In the genomic region with DNA sequence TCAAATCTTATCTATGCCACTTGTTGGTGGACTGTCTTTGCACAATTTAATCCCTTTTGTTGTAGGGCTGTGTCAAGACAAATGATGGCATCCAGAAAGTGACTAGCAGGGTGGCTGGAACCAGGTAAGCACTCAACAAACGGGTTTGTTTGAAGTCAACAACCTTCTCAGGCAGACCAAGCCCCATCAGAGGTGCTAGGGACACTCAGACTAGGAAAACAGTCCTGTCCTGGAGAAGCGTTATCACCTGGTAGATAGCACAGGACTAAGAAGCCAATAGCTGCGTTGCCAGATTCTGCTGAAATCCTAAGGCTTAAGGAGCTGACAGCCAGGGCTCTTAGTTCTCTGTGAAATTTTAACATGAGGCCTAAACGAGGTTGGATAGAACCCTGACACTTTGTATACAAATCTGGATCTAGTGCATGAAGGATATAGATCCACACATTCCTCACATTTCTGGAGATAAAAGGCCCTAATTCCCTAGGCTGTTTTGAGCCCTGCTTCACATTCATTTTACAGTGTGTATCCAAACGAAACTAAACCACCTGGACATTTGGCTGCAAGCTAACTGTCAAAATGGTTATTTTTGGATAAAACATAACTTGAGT, we compare ENCODE assay signal across 24 cellular contexts.
"Had no signal": no experiment of that assay in that cellular context is flagged by ENCODE, and none has a peak within 500 bp of the region (broad histone marks: within the 10 kb centered on the region; RNA-seq: fewer than 3 reads in every experiment).

No MANE protein-coding gene starts in this region.

- H3K4me3 Mint-ChIP-seq: activated B cell treated with CpG ODN at 0.5 μM for 24 hours; activated CD4-positive, alpha-beta T cell treated with anti-CD3 and anti-CD28 coated beads, Interleukin-2, amount 10 ng/mL, durations not matched to agents 24 days and 14 days; activated CD8-positive, alpha-beta memory T cell treated with anti-CD3 and anti-CD28 coated beads, Interleukin-2, amount 10 ng/mL, durations not matched to agents 7 days and 5 days; activated naive CD4-positive, alpha-beta T cell treated with anti-CD3 and anti-CD28 coated beads, Interleukin-2, amount 50 U/mL, for 24 hours; activated T-cell treated with anti-CD3 and anti-CD28 coated beads, Interleukin-2, amount 50 U/mL, for 24 hours; activated T-helper 1 cell treated with anti-CD3 and anti-CD28 coated beads, Interleukin-12 subunit alpha, Interleukin-12 subunit beta, Interleukin-2, Interleukin-4 antibody, amounts not matched to agents 30 ng/mL and 10 ng/mL and 1 ng/mL, durations not matched to agents 14 hours and 24 hours and 36 hours; T-helper 17 cell had no signal

- H3K9me3 ChIP-seq: breast epithelium, MG63 had no signal

- H3K4me2 ChIP-seq: PC-9 had no signal

- ATAC-seq: activated CD8-positive, alpha-beta memory T cell treated with anti-CD3 and anti-CD28 coated beads, Interleukin-2, amount 10 ng/mL, durations not matched to agents 7 days and 5 days; T-helper 17 cell had no signal

- H3K27me3 ChIP-seq: breast epithelium, MG63 had no signal

- H3K36me3 ChIP-seq: breast epithelium, MG63 had no signal

- H3K9me3 Mint-ChIP-seq: activated B cell treated with CpG ODN at 0.5 μM for 24 hours; activated CD4-positive, alpha-beta T cell treated with anti-CD3 and anti-CD28 coated beads, Interleukin-2, amount 10 ng/mL, durations not matched to agents 24 days and 14 days; activated naive CD4-positive, alpha-beta T cell treated with anti-CD3 and anti-CD28 coated beads, Interleukin-2, amount 50 U/mL, for 24 hours; activated T-cell treated with anti-CD3 and anti-CD28 coated beads, Interleukin-2, amount 50 U/mL, for 24 hours; activated T-helper 1 cell treated with anti-CD3 and anti-CD28 coated beads, Interleukin-12 subunit alpha, Interleukin-12 subunit beta, Interleukin-2, Interleukin-4 antibody, amounts not matched to agents 30 ng/mL and 10 ng/mL and 1 ng/mL, durations not matched to agents 14 hours and 24 hours and 36 hours had no signal

- DNase-seq: activated B cell treated with CpG ODN at 0.5 μM for 24 hours; activated CD4-positive, alpha-beta T cell treated with anti-CD3 and anti-CD28 coated beads for 1 hour; activated CD4-positive, alpha-beta T cell treated with anti-CD3 and anti-CD28 coated beads, Interleukin-2, amount 10 ng/mL, durations not matched to agents 24 days and 14 days; activated CD4-positive, alpha-beta T cell treated with anti-CD3 and anti-CD28 coated beads, Interleukin-2, amount 50 U/mL, for 48 hours; activated CD8-positive, alpha-beta memory T cell treated with anti-CD3 and anti-CD28 coated beads, Interleukin-2, amount 10 ng/mL, durations not matched to agents 7 days and 5 days; activated effector memory CD4-positive, alpha-beta T cell treated with Interleukin-2 at 50 U/mL for 16 hours; activated naive CD4-positive, alpha-beta T cell; activated T-cell treated with anti-CD3 and anti-CD28 coated beads, Interleukin-2, amount 50 U/mL, for 24 hours; aorta; central memory CD4-positive, alpha-beta T cell; MG63; NCI-H1105 treated with DMSO at 0.1 percent for 48 hours; NCI-H1436 treated with DMSO at 0.1 percent for 48 hours; NCI-H187; NCI-H2081; NCI-H446; NCI-H524; PC-9; SHP77 treated with DMSO at 0.1 percent for 48 hours; T-helper 17 cell; T-helper 9 cell had no signal

- H3K4me1 Mint-ChIP-seq: activated B cell treated with CpG ODN at 0.5 μM for 24 hours; activated CD4-positive, alpha-beta T cell treated with anti-CD3 and anti-CD28 coated beads, Interleukin-2, amount 10 ng/mL, durations not matched to agents 24 days and 14 days; activated CD8-positive, alpha-beta memory T cell treated with anti-CD3 and anti-CD28 coated beads, Interleukin-2, amount 10 ng/mL, durations not matched to agents 7 days and 5 days; activated naive CD4-positive, alpha-beta T cell treated with anti-CD3 and anti-CD28 coated beads, Interleukin-2, amount 50 U/mL, for 24 hours; T-helper 17 cell had no signal

- H3K27me3 Mint-ChIP-seq: activated CD4-positive, alpha-beta T cell treated with anti-CD3 and anti-CD28 coated beads, Interleukin-2, amount 10 ng/mL, durations not matched to agents 24 days and 14 days; activated CD8-positive, alpha-beta memory T cell treated with anti-CD3 and anti-CD28 coated beads, Interleukin-2, amount 10 ng/mL, durations not matched to agents 7 days and 5 days; activated naive CD4-positive, alpha-beta T cell treated with anti-CD3 and anti-CD28 coated beads, Interleukin-2, amount 50 U/mL, for 24 hours; activated T-cell treated with anti-CD3 and anti-CD28 coated beads, Interleukin-2, amount 50 U/mL, for 24 hours; T-helper 17 cell had no signal

- H3K27ac Mint-ChIP-seq: activated B cell treated with CpG ODN at 0.5 μM for 24 hours; activated CD4-positive, alpha-beta T cell treated with anti-CD3 and anti-CD28 coated beads, Interleukin-2, amount 10 ng/mL, durations not matched to agents 24 days and 14 days; activated CD8-positive, alpha-beta memory T cell treated with anti-CD3 and anti-CD28 coated beads, Interleukin-2, amount 10 ng/mL, durations not matched to agents 7 days and 5 days; activated naive CD4-positive, alpha-beta T cell treated with anti-CD3 and anti-CD28 coated beads, Interleukin-2, amount 50 U/mL, for 24 hours; activated T-cell treated with anti-CD3 and anti-CD28 coated beads, Interleukin-2, amount 50 U/mL, for 24 hours; activated T-helper 1 cell treated with anti-CD3 and anti-CD28 coated beads, Interleukin-12 subunit alpha, Interleukin-12 subunit beta, Interleukin-2, Interleukin-4 antibody, amounts not matched to agents 30 ng/mL and 10 ng/mL and 1 ng/mL, durations not matched to agents 14 hours and 24 hours and 36 hours; T-helper 17 cell had no signal

- H3K27ac ChIP-seq: breast epithelium, PC-9 had no signal

- H3K36me3 Mint-ChIP-seq: activated CD8-positive, alpha-beta memory T cell treated with anti-CD3 and anti-CD28 coated beads, Interleukin-2, amount 10 ng/mL, durations not matched to agents 7 days and 5 days; activated naive CD4-positive, alpha-beta T cell treated with anti-CD3 and anti-CD28 coated beads, Interleukin-2, amount 50 U/mL, for 24 hours had no signal

- H2AFZ ChIP-seq: PC-9 had no signal

- H3K4me3 ChIP-seq: breast epithelium, MG63, PC-9 had no signal

- H3K4me1 ChIP-seq: breast epithelium had no signal
